In the genomic region with DNA sequence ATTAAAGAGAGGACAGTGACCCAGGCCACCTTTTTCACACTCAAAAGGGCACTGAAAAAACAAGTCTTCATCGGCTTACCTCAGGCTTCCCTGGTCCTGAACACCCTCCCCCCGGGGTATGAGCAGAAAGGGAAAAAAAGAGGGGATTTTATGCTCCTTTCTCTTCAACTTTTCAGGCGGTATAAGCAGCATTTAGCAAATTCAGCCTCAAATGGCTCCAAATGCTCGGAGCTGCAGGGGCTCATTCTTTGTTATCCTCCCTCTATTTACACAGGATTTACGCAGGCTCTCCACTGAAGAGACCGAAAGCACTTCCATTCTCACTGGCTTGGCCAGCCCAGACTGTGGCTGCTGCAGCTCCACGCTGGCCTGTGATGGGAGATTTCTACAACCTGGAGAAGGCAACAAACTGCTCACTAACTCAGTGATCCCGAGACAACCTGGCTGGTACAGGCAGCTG, we compare ENCODE assay signal across 1 cellular context.
TF ChIP-seq lines count a peak whose summit lies in the region.

No MANE protein-coding gene starts in this region.

TF ChIP-seq in H1, 55 proteins besides CTCF, POLR2A, EP300 and RAD21 (continued from another document):
- TF ChIP-seq, protein P1, sequence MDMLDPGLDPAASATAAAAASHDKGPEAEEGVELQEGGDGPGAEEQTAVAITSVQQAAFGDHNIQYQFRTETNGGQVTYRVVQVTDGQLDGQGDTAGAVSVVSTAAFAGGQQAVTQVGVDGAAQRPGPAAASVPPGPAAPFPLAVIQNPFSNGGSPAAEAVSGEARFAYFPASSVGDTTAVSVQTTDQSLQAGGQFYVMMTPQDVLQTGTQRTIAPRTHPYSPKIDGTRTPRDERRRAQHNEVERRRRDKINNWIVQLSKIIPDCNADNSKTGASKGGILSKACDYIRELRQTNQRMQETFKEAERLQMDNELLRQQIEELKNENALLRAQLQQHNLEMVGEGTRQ (IDR thresholded peaks at IDR 0.05; ENCODE audit: low read length), result no peak
- no peak for TF ChIP-seq BACH1 (IDR thresholded peaks at IDR 0.05; ENCODE audit: low read length)
- no peak for TF ChIP-seq RXRA (IDR thresholded peaks at IDR 0.05; ENCODE audit: insufficient read depth, low read depth, low read length)
- TF ChIP-seq, protein P2, sequence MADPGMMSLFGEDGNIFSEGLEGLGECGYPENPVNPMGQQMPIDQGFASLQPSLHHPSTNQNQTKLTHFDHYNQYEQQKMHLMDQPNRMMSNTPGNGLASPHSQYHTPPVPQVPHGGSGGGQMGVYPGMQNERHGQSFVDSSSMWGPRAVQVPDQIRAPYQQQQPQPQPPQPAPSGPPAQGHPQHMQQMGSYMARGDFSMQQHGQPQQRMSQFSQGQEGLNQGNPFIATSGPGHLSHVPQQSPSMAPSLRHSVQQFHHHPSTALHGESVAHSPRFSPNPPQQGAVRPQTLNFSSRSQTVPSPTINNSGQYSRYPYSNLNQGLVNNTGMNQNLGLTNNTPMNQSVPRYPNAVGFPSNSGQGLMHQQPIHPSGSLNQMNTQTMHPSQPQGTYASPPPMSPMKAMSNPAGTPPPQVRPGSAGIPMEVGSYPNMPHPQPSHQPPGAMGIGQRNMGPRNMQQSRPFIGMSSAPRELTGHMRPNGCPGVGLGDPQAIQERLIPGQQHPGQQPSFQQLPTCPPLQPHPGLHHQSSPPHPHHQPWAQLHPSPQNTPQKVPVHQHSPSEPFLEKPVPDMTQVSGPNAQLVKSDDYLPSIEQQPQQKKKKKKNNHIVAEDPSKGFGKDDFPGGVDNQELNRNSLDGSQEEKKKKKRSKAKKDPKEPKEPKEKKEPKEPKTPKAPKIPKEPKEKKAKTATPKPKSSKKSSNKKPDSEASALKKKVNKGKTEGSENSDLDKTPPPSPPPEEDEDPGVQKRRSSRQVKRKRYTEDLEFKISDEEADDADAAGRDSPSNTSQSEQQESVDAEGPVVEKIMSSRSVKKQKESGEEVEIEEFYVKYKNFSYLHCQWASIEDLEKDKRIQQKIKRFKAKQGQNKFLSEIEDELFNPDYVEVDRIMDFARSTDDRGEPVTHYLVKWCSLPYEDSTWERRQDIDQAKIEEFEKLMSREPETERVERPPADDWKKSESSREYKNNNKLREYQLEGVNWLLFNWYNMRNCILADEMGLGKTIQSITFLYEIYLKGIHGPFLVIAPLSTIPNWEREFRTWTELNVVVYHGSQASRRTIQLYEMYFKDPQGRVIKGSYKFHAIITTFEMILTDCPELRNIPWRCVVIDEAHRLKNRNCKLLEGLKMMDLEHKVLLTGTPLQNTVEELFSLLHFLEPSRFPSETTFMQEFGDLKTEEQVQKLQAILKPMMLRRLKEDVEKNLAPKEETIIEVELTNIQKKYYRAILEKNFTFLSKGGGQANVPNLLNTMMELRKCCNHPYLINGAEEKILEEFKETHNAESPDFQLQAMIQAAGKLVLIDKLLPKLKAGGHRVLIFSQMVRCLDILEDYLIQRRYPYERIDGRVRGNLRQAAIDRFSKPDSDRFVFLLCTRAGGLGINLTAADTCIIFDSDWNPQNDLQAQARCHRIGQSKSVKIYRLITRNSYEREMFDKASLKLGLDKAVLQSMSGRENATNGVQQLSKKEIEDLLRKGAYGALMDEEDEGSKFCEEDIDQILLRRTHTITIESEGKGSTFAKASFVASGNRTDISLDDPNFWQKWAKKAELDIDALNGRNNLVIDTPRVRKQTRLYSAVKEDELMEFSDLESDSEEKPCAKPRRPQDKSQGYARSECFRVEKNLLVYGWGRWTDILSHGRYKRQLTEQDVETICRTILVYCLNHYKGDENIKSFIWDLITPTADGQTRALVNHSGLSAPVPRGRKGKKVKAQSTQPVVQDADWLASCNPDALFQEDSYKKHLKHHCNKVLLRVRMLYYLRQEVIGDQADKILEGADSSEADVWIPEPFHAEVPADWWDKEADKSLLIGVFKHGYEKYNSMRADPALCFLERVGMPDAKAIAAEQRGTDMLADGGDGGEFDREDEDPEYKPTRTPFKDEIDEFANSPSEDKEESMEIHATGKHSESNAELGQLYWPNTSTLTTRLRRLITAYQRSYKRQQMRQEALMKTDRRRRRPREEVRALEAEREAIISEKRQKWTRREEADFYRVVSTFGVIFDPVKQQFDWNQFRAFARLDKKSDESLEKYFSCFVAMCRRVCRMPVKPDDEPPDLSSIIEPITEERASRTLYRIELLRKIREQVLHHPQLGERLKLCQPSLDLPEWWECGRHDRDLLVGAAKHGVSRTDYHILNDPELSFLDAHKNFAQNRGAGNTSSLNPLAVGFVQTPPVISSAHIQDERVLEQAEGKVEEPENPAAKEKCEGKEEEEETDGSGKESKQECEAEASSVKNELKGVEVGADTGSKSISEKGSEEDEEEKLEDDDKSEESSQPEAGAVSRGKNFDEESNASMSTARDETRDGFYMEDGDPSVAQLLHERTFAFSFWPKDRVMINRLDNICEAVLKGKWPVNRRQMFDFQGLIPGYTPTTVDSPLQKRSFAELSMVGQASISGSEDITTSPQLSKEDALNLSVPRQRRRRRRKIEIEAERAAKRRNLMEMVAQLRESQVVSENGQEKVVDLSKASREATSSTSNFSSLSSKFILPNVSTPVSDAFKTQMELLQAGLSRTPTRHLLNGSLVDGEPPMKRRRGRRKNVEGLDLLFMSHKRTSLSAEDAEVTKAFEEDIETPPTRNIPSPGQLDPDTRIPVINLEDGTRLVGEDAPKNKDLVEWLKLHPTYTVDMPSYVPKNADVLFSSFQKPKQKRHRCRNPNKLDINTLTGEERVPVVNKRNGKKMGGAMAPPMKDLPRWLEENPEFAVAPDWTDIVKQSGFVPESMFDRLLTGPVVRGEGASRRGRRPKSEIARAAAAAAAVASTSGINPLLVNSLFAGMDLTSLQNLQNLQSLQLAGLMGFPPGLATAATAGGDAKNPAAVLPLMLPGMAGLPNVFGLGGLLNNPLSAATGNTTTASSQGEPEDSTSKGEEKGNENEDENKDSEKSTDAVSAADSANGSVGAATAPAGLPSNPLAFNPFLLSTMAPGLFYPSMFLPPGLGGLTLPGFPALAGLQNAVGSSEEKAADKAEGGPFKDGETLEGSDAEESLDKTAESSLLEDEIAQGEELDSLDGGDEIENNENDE (IDR thresholded peaks at IDR 0.05; ENCODE audit: insufficient replicate concordance, low read length), result no peak
- no peak for TF ChIP-seq NRF1 (IDR thresholded peaks at IDR 0.05; ENCODE audit: low read depth, low read length)
- TF ChIP-seq TCF12 (IDR thresholded peaks at IDR 0.05; ENCODE audit: low read depth, low read length), result no peak
- no peak for TF ChIP-seq SRF (IDR thresholded peaks at IDR 0.05; ENCODE audit: low read depth, low read length)
- TF ChIP-seq MAFK (IDR thresholded peaks at IDR 0.05; ENCODE audit: low read depth, low read length), result no peak
- TF ChIP-seq, protein P3, sequence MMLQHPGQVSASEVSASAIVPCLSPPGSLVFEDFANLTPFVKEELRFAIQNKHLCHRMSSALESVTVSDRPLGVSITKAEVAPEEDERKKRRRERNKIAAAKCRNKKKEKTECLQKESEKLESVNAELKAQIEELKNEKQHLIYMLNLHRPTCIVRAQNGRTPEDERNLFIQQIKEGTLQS (IDR thresholded peaks at IDR 0.05; ENCODE audit: insufficient read depth, low read depth, low read length), result no peak
- no peak for TF ChIP-seq HDAC6 (IDR thresholded peaks at IDR 0.05; ENCODE audit: low read depth, low read length)
- no peak for TF ChIP-seq KDM4A (IDR thresholded peaks at IDR 0.05; ENCODE audit: low read depth, low read length, severe bottlenecking)
- TF ChIP-seq NANOG (IDR thresholded peaks at IDR 0.05; ENCODE audit: insufficient read depth, low read depth, low read length, poor library complexity, severe bottlenecking), result peak; percentile 66
- no peak for TF ChIP-seq EGR1 (IDR thresholded peaks at IDR 0.05; ENCODE audit: borderline replicate concordance, low read depth, low read length)
- peak; percentile 75 for TF ChIP-seq ASH2L (IDR thresholded peaks at IDR 0.05; ENCODE audit: low read length)
- no peak for TF ChIP-seq GTF2F1 (IDR thresholded peaks at IDR 0.05; ENCODE audit: borderline replicate concordance, low read depth, low read length)
- TF ChIP-seq, protein P4, sequence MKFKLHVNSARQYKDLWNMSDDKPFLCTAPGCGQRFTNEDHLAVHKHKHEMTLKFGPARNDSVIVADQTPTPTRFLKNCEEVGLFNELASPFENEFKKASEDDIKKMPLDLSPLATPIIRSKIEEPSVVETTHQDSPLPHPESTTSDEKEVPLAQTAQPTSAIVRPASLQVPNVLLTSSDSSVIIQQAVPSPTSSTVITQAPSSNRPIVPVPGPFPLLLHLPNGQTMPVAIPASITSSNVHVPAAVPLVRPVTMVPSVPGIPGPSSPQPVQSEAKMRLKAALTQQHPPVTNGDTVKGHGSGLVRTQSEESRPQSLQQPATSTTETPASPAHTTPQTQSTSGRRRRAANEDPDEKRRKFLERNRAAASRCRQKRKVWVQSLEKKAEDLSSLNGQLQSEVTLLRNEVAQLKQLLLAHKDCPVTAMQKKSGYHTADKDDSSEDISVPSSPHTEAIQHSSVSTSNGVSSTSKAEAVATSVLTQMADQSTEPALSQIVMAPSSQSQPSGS (IDR thresholded peaks at IDR 0.05; ENCODE audit: low read length), result no peak
- no peak for TF ChIP-seq JUN (IDR thresholded peaks at IDR 0.05; ENCODE audit: low read depth, low read length)
- TF ChIP-seq HDAC2 (IDR thresholded peaks at IDR 0.05; ENCODE audit: borderline replicate concordance in 1 of 2, low read depth in 2 of 2, low read length in 2 of 2), result no peak
- TF ChIP-seq RNF2 (IDR thresholded peaks at IDR 0.05; ENCODE audit: borderline replicate concordance, low read depth, low read length, missing control alignments, poor library complexity, severe bottlenecking), result no peak
- TF ChIP-seq SP1 (IDR thresholded peaks at IDR 0.05; ENCODE audit: low read depth, low read length), result no peak
- no peak for TF ChIP-seq CTBP2 (IDR thresholded peaks at IDR 0.05; ENCODE audit: borderline replicate concordance, insufficient read depth, insufficient read length, low read length)
- no peak for TF ChIP-seq TAF1 (IDR thresholded peaks at IDR 0.05; ENCODE audit: low read depth, low read length)
- TF ChIP-seq RFX5 (IDR thresholded peaks at IDR 0.05; ENCODE audit: borderline replicate concordance, low read depth, low read length), result no peak
- TF ChIP-seq PHF8 (conservative IDR thresholded peaks at IDR 0.05; ENCODE audit: low read depth, low read length), result no peak
- TF ChIP-seq FOSL1 (IDR thresholded peaks at IDR 0.05; ENCODE audit: insufficient read depth, low read depth, low read length), result no peak
